ENCODE assay signal across 2 cellular contexts in the genomic region with DNA sequence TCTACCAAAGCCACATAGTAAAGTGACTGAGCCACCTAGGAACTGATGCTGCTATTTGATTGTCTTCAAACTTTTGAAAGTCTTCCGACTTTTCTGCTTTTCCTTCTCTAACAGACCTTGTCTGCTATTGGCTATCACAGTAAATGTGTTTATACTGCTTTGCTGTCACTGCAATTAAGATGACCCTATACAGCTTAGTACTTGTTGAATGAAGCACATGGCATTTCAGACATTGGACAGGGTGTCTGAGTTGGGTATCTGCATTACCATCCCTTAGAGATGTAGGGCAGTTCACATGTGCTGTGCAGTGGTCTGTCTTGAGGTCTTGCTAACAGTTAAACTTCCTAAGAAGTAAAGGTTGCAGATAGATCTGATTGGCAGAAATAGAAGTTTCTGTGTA.
TF ChIP-seq lines count a peak whose summit lies in the region.

No MANE protein-coding gene starts in this region.

TF ChIP-seq in HepG2, 621 proteins besides CTCF, POLR2A, EP300 and RAD21:
- TF ChIP-seq SAP130 (CRISPR knock-in tag; IDR thresholded peaks at IDR 0.05; ENCODE audit: low read depth) (0 out of 2 replicates have a peak, but pooled peaks have one; percentile 22), GFI1 (CRISPR knock-in tag; IDR thresholded peaks at IDR 0.05; ENCODE audit: borderline replicate concordance) (0 out of 2 replicates have a peak, but pooled peaks have one; percentile 13), ZNF720 (CRISPR knock-in tag; IDR thresholded peaks at IDR 0.05) (no peak), NFATC3 (CRISPR knock-in tag; IDR thresholded peaks at IDR 0.05) (0 out of 2 replicates have a peak, but pooled peaks have one; percentile 34), SRSF4 (IDR thresholded peaks at IDR 0.05; ENCODE audit: low read depth, low read length, poor library complexity, severe bottlenecking) (no peak)
- TF ChIP-seq, protein P1, sequence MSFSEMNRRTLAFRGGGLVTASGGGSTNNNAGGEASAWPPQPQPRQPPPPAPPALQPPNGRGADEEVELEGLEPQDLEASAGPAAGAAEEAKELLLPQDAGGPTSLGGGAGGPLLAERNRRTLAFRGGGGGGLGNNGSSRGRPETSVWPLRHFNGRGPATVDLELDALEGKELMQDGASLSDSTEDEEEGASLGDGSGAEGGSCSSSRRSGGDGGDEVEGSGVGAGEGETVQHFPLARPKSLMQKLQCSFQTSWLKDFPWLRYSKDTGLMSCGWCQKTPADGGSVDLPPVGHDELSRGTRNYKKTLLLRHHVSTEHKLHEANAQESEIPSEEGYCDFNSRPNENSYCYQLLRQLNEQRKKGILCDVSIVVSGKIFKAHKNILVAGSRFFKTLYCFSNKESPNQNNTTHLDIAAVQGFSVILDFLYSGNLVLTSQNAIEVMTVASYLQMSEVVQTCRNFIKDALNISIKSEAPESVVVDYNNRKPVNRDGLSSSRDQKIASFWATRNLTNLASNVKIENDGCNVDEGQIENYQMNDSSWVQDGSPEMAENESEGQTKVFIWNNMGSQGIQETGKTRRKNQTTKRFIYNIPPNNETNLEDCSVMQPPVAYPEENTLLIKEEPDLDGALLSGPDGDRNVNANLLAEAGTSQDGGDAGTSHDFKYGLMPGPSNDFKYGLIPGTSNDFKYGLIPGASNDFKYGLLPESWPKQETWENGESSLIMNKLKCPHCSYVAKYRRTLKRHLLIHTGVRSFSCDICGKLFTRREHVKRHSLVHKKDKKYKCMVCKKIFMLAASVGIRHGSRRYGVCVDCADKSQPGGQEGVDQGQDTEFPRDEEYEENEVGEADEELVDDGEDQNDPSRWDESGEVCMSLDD (CRISPR knock-in tag; IDR thresholded peaks at IDR 0.05; ENCODE audit: borderline replicate concordance) = no peak

TF ChIP-seq in K562, 482 proteins besides CTCF, POLR2A, EP300 and RAD21:
- TF ChIP-seq, protein P2, sequence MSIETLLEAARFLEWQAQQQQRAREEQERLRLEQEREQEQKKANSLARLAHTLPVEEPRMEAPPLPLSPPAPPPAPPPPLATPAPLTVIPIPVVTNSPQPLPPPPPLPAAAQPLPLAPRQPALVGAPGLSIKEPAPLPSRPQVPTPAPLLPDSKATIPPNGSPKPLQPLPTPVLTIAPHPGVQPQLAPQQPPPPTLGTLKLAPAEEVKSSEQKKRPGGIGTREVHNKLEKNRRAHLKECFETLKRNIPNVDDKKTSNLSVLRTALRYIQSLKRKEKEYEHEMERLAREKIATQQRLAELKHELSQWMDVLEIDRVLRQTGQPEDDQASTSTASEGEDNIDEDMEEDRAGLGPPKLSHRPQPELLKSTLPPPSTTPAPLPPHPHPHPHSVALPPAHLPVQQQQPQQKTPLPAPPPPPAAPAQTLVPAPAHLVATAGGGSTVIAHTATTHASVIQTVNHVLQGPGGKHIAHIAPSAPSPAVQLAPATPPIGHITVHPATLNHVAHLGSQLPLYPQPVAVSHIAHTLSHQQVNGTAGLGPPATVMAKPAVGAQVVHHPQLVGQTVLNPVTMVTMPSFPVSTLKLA (conservative IDR thresholded peaks at IDR 0.05) = 0 out of 4 replicates have a peak, but pooled peaks of 1 of the 2 experiments have one; percentile 33
- peak in 1 of 2 experiments; percentile 7; a peak in 1 of 4 replicates for TF ChIP-seq SIN3A (IDR thresholded peaks at IDR 0.05; ENCODE audit: borderline replicate concordance in 2 of 2, control insufficient read depth in 1 of 2, low read depth in 2 of 2, low read length in 2 of 2)
- peak; percentile 27 for TF ChIP-seq CHD1 (IDR thresholded peaks at IDR 0.05; ENCODE audit: low read length)
- TF ChIP-seq ZBTB7A (IDR thresholded peaks at IDR 0.05; ENCODE audit: borderline replicate concordance, control insufficient read depth, low read depth, low read length) = no peak
